10 cellular contexts compared by ENCODE assay signal in genomic region chr1:46612937-46613660, GRCh38. TPM values are rescaled to one million over a fixed set of nuclear protein-coding genes. Genes with fewer than 3 reads are reported as not detected.
DNase-seq lines count a peak whose midpoint lies in the region; ATAC-seq and TF ChIP-seq lines count a peak whose summit lies in the region.
"Had no signal": no experiment of that assay in that cellular context is flagged by ENCODE, and none has a peak within 500 bp of the region (broad histone marks: within the 10 kb centered on the region; RNA-seq: fewer than 3 reads in every experiment).

No MANE protein-coding gene starts in this region.

- 96% methylated on average over 38 of the region's 38 CpGs for WGBS in thymus

- peaks cover 25% of the 10 kb centered on the region for H3K36me3 ChIP-seq in thymus (ENCODE audit: control insufficient read depth, insufficient read depth)

- H3K27me3 ChIP-seq in thymus (ENCODE audit: control insufficient read depth, insufficient read depth) = no peaks in the 10 kb centered on the region

- H3K4me1 ChIP-seq in thymus (ENCODE audit: control insufficient read depth, insufficient read depth, low read length) = peaks cover 41% of the 10 kb centered on the region

- H3K27me3 Mint-ChIP-seq in T-helper 2 cell treated with Interferon-gamma antibody and Interleukin-4, amounts not matched to agents 5 μg/mL and 100 μg/mL, for 36 hours (ENCODE audit: low read depth) = no peaks in the 10 kb centered on the region
- peaks cover 19% of the 10 kb centered on the region for H3K27me3 Mint-ChIP-seq in endothelial cell (ENCODE audit: unreplicated experiment)
- no peaks in the 10 kb centered on the region for H3K27me3 Mint-ChIP-seq in naive B cell

- no peak for TF ChIP-seq CTCF in endothelial cell (IDR thresholded peaks at IDR 0.05; ENCODE audit: unreplicated experiment)

- no peaks in the 10 kb centered on the region for H3K9me3 Mint-ChIP-seq in T-helper 2 cell treated with Interferon-gamma antibody and Interleukin-4, amounts not matched to agents 5 μg/mL and 100 μg/mL, for 36 hours
- no peaks in the 10 kb centered on the region for H3K9me3 Mint-ChIP-seq in endothelial cell (ENCODE audit: unreplicated experiment)
- no peaks in the 10 kb centered on the region for H3K9me3 Mint-ChIP-seq in naive B cell

- peaks cover 40% of the 10 kb centered on the region for H3K36me3 Mint-ChIP-seq in T-helper 2 cell treated with Interferon-gamma antibody and Interleukin-4, amounts not matched to agents 5 μg/mL and 100 μg/mL, for 36 hours (ENCODE audit: low read depth)
- peaks cover 46% of the 10 kb centered on the region for H3K36me3 Mint-ChIP-seq in endothelial cell (ENCODE audit: low read depth, unreplicated experiment)
- H3K36me3 Mint-ChIP-seq in naive B cell = peaks cover 7 to 21% of the 10 kb centered on the region in 2 donors

- peak overlapping the region; percentile 49 for H3K27ac Mint-ChIP-seq in T-helper 2 cell treated with Interferon-gamma antibody and Interleukin-4, amounts not matched to agents 5 μg/mL and 100 μg/mL, for 36 hours
- H3K27ac Mint-ChIP-seq in endothelial cell (ENCODE audit: unreplicated experiment) (peak overlapping the region; percentile 92), naive B cell (peak overlapping the region in 1 of 6 donors; percentile 27)

- peak overlapping the region; percentile 32 for H3K4me3 ChIP-seq in thymus (ENCODE audit: low read length)

- no peaks in the 10 kb centered on the region for H3K9me3 ChIP-seq in thymus (ENCODE audit: control insufficient read depth)

- peak overlapping the region; percentile 24 for H3K4me3 Mint-ChIP-seq in T-helper 2 cell treated with Interferon-gamma antibody and Interleukin-4, amounts not matched to agents 5 μg/mL and 100 μg/mL, for 36 hours
- H3K4me3 Mint-ChIP-seq in endothelial cell (ENCODE audit: unreplicated experiment) (peak overlapping the region; percentile 86), naive B cell (peak overlapping the region in 6 of 8 donors; percentile 28 to 90 (median 72))

- H3K4me1 Mint-ChIP-seq in T-helper 2 cell treated with Interferon-gamma antibody and Interleukin-4, amounts not matched to agents 5 μg/mL and 100 μg/mL, for 36 hours (ENCODE audit: low read depth) = peaks cover 48% of the 10 kb centered on the region
- H3K4me1 Mint-ChIP-seq in endothelial cell (ENCODE audit: unreplicated experiment) (peaks cover 72% of the 10 kb centered on the region), naive B cell (peaks cover 45 to 73% (median 54%) of the 10 kb centered on the region in 3 donors)

- ATAC-seq in naive B cell (ENCODE audit: low read depth in 2 of 2) (no peak), GM18873 (IDR thresholded peaks at IDR 0.05; ENCODE audit: low FRiP score, unreplicated experiment) (no peak)

- DNase-seq in T-helper 2 cell treated with Interferon-gamma antibody and Interleukin-4, amounts not matched to agents 5 μg/mL and 100 μg/mL, for 36 hours (ENCODE audit: low spot score) = no peak
- no peak for DNase-seq in T-helper 2 cell
- no peak for DNase-seq in endothelial cell (ENCODE audit: low spot score)
- no peak for DNase-seq in naive B cell
- no peak for DNase-seq in occipital lobe (lab: John Stamatoyannopoulos, UW)
- DNase-seq in NCI-H1092 treated with DMSO at 0.1 percent for 48 hours (lab: John Stamatoyannopoulos, UW) = no peak

- peak overlapping the region; percentile 58 for H3K27ac ChIP-seq in thymus (ENCODE audit: low read depth)

RNA-seq across cellular contexts. Expression of gene MOB3C, which starts 3.5 kb away (rescaled TPM):
- 80.7 TPM for total RNA-seq in endothelial cell (ENCODE audit: unreplicated experiment)
- polyA plus RNA-seq in naive B cell (ENCODE audit: low read depth in 6 of 6) = 10 to 100 TPM in 5 of 6 donors, 1 to 10 TPM in 1; 8.5 to 18.2 (median 13.4) TPM
- 16.2 TPM for polyA plus RNA-seq in thymus
- 2.2 TPM for total RNA-seq in occipital lobe

RNA-seq across cellular contexts. Expression of gene MKNK1, which starts 9.0 kb away (rescaled TPM):
- total RNA-seq in endothelial cell (ENCODE audit: unreplicated experiment) = 57.9 TPM
- polyA plus RNA-seq in naive B cell (ENCODE audit: low read depth in 6 of 6) = 10 to 100 TPM; 14.2 to 23.8 (median 18.6) TPM
- polyA plus RNA-seq in thymus = 62.2 TPM
- 8.7 TPM for total RNA-seq in occipital lobe

RNA-seq across cellular contexts. Expression of gene ATPAF1, which starts 55.1 kb away (rescaled TPM):
- total RNA-seq in endothelial cell (ENCODE audit: unreplicated experiment) (29.8 TPM), occipital lobe (37.7 TPM)
- polyA plus RNA-seq in naive B cell (ENCODE audit: low read depth in 6 of 6) (10 to 100 TPM; 45.0 to 87.6 (median 55.8) TPM), thymus (34.6 TPM)

RNA-seq across cellular contexts. Expression of gene TEX38, which starts 58.6 kb away (rescaled TPM):
- total RNA-seq in endothelial cell (ENCODE audit: unreplicated experiment) (not detected), occipital lobe (not detected)
- polyA plus RNA-seq in naive B cell (ENCODE audit: low read depth in 6 of 6) (not detected), thymus (0.14 TPM)
- total RNA-seq: A172, bronchial epithelial cell had no signal

Comparison
In these comparisons a context has a peak if more than half of its experiments do, and no peak if none do; other contexts are left out.
1. H3K4me3 Mint-ChIP-seq: peak in every context shown above with its lines; median percentile 86 in endothelial cell; 72 in naive B cell; 24 in T-helper 2 cell treated with Interferon-gamma antibody and Interleukin-4, amounts not matched to agents 5 μg/mL and 100 μg/mL, for 36 hours.
2. RNA of gene MOB3C, which starts 3.5 kb away (total RNA-seq): 80.7 TPM in endothelial cell (single experiment); 2.2 TPM in occipital lobe (single experiment); every median in the first group is over 10 times any median in the second.